In the genomic region with DNA sequence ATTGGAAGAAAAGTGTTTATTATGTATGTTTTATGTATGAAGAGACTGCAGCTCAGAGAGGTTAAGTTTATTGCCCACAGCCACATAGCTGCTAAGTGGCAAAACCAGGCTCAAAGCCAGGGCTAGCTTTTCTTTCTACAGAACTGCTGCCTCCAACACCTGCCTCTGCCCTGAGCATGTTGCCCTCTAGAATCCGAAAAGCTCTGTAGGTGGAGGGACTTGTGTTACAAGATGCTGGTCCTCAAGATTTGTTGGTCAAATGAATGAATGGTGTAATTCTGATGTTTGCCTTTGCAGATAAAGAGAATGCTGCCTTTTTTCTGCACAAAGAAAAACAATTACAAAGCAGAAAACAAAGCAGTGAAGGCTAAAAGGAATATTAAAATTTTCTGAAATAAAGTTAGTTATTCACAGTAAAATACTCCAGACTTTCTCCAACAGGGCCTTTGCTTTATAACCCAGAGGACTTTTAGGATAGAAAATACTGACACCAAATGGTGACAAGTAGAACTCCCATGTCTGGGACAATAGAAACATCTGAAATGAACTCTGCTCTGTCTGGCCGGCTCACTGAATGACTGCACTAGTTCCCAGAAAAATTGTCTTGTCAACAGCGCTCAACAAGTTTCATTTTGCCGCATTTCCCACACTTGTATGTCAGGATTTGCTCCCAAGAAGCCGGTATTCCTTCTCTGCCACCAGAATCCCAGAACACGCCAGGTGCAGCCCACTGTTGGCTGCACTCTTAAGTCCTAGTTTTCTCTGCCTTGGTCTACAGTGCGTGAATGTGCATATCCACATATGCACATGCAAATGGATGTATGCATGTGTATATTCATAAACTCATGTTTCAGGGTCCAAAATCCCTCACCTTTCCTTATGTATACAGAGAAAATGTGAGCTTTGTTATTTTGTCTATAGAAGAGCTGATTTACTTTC, we compare ENCODE assay signal across 7 cellular contexts. TPM values are rescaled to one million over a fixed set of nuclear protein-coding genes. Genes with fewer than 3 reads are reported as not detected.
DNase-seq lines count a peak whose midpoint lies in the region; ATAC-seq and TF ChIP-seq lines count a peak whose summit lies in the region.

No MANE protein-coding gene starts in this region.

- 36% methylated on average over 7 of the region's 7 CpGs for WGBS in prostate gland

- TF ChIP-seq POLR2A in prostate gland (IDR thresholded peaks at IDR 0.05), result no peak

- peaks cover 2% of the 10 kb centered on the region for H3K36me3 Mint-ChIP-seq in IgD-negative memory B cell

- ATAC-seq in GM19395 (IDR thresholded peaks at IDR 0.05; ENCODE audit: unreplicated experiment) (peak; percentile 68), SK-N-SH treated with all-trans-retinoic acid at 6 μM for 48 hours (peak; percentile 95), HG03457 (IDR thresholded peaks at IDR 0.05; ENCODE audit: unreplicated experiment) (no peak)

- intact Hi-C loops in prostate gland (cut with DNase I), result loop anchor here (1.0 to 10.0 kb wide), 2 partner anchors 63 to 278 kb away; no protein-coding TSS in a partner anchor

- peaks cover 37 to 47% (median 38%) of the 10 kb centered on the region in 3 donors for H3K4me1 Mint-ChIP-seq in IgD-negative memory B cell

- H3K27me3 ChIP-seq in prostate gland (replicated peaks; ENCODE audit: insufficient read depth), result no peaks in the 10 kb centered on the region

- H3K4me3 Mint-ChIP-seq in IgD-negative memory B cell, result no peak overlapping the region

- no peak overlapping the region for H3K27ac ChIP-seq in prostate gland

- TF ChIP-seq CTCF in prostate gland (IDR thresholded peaks at IDR 0.05), result peak in 3 of 4 experiments; percentile 40 to 78 (median 78)

- no peaks in the 10 kb centered on the region for H3K9me3 ChIP-seq in prostate gland

- no peaks in the 10 kb centered on the region for H3K27me3 Mint-ChIP-seq in IgD-negative memory B cell

- peak overlapping the region; percentile 28 to 65 (median 36) for H3K27ac Mint-ChIP-seq in IgD-negative memory B cell

- no peaks in the 10 kb centered on the region for H3K4me1 ChIP-seq in prostate gland (replicated peaks)

- no peaks in the 10 kb centered on the region for H3K9me3 Mint-ChIP-seq in IgD-negative memory B cell

- DNase-seq in DMS53 treated with DMSO at 0.1 percent for 48 hours (lab: John Stamatoyannopoulos, UW; ENCODE audit: unreplicated experiment) (peak; percentile 66), fibroblast of the conjunctiva (ENCODE audit: low read depth) (peak; percentile 22), prostate gland (ENCODE audit: low spot score) (peak; percentile 15)

- no peaks in the 10 kb centered on the region for H3K36me3 ChIP-seq in prostate gland

- H3K4me3 ChIP-seq in prostate gland, result no peak overlapping the region

TF ChIP-seq in SK-N-SH treated with all-trans-retinoic acid at 6 μM for 48 hours, 23 proteins besides CTCF, POLR2A, EP300 and RAD21:
- TF ChIP-seq ZFP30 (CRISPR knock-in tag; IDR thresholded peaks at IDR 0.05) (no peak), ESRRG (CRISPR knock-in tag; IDR thresholded peaks at IDR 0.05) (no peak), TOX (CRISPR knock-in tag; IDR thresholded peaks at IDR 0.05; ENCODE audit: borderline replicate concordance) (no peak)
- TF ChIP-seq, protein P1, sequence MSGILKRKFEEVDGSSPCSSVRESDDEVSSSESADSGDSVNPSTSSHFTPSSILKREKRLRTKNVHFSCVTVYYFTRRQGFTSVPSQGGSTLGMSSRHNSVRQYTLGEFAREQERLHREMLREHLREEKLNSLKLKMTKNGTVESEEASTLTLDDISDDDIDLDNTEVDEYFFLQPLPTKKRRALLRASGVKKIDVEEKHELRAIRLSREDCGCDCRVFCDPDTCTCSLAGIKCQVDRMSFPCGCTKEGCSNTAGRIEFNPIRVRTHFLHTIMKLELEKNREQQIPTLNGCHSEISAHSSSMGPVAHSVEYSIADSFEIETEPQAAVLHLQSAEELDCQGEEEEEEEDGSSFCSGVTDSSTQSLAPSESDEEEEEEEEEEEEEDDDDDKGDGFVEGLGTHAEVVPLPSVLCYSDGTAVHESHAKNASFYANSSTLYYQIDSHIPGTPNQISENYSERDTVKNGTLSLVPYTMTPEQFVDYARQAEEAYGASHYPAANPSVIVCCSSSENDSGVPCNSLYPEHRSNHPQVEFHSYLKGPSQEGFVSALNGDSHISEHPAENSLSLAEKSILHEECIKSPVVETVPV (CRISPR knock-in tag; IDR thresholded peaks at IDR 0.05), result no peak
- TF ChIP-seq, protein P2, sequence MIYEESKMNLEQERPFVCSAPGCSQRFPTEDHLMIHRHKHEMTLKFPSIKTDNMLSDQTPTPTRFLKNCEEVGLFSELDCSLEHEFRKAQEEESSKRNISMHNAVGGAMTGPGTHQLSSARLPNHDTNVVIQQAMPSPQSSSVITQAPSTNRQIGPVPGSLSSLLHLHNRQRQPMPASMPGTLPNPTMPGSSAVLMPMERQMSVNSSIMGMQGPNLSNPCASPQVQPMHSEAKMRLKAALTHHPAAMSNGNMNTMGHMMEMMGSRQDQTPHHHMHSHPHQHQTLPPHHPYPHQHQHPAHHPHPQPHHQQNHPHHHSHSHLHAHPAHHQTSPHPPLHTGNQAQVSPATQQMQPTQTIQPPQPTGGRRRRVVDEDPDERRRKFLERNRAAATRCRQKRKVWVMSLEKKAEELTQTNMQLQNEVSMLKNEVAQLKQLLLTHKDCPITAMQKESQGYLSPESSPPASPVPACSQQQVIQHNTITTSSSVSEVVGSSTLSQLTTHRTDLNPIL (CRISPR knock-in tag; IDR thresholded peaks at IDR 0.05; ENCODE audit: low read depth), result no peak

RNA-seq across cellular contexts. Expression of a gene that starts 11.0 kb away (rescaled TPM):
- 0.10 TPM for polyA plus RNA-seq in IgD-negative memory B cell
- total RNA-seq in prostate gland, result not detected

RNA-seq across cellular contexts. Expression of a gene that starts 21.9 kb away (rescaled TPM):
- 217 TPM for polyA plus RNA-seq in IgD-negative memory B cell
- 1 to 10 TPM; 4.8 to 8.2 TPM for total RNA-seq in prostate gland

Comparison
In these comparisons a context has a peak if more than half of its experiments do, and no peak if none do; other contexts are left out.
1. DNase-seq: peak in every context shown above with its lines; median percentile 66 in DMS53 treated with DMSO at 0.1 percent for 48 hours; 22 in fibroblast of the conjunctiva; 15 in prostate gland.